In genomic region chr6:118895241-118895561, GRCh38 we compare ENCODE assay signal across 8 cellular contexts. TPM values are rescaled to one million over a fixed set of nuclear protein-coding genes. Genes with fewer than 3 reads are reported as not detected.
DNase-seq lines count a peak whose midpoint lies in the region; ATAC-seq and TF ChIP-seq lines count a peak whose summit lies in the region.

No MANE protein-coding gene starts in this region.

- POLR2A ChIA-PET in BJ (lab: Charles Lee) = interaction anchor here (0.6 kb wide), 1 partner anchor 182 kb away, joined by 3 read pairs; no protein-coding TSS in a partner anchor

- H3K27me3 ChIP-seq in BJ (ENCODE audit: control insufficient read depth, insufficient read depth, low read length) = no peaks in the 10 kb centered on the region

- no peaks in the 10 kb centered on the region for H3K36me3 ChIP-seq in BJ (ENCODE audit: control insufficient read depth, insufficient read depth, low read length)

- peaks cover 68% of the 10 kb centered on the region for H3K4me1 Mint-ChIP-seq in central memory CD8-positive, alpha-beta T cell
- peaks cover 45 to 55% (median 48%) of the 10 kb centered on the region in 3 donors for H3K4me1 Mint-ChIP-seq in naive B cell

- TF ChIP-seq CTCF in BJ (IDR thresholded peaks at IDR 0.05; ENCODE audit: insufficient read depth, low read depth, low read length) = no peak

- H3K9me3 Mint-ChIP-seq in central memory CD8-positive, alpha-beta T cell = no peaks in the 10 kb centered on the region
- H3K9me3 Mint-ChIP-seq in naive B cell = no peaks in the 10 kb centered on the region

- H3K4me3 ChIP-seq in BJ (ENCODE audit: low read depth, low read length) = peak overlapping the region; percentile 56
- H3K4me3 ChIP-seq in Jurkat, Clone E6-1 (ENCODE audit: low read length) = peak overlapping the region; percentile 87

- CTCF ChIA-PET in BJ (lab: Yijun Ruan, JAX) = interaction anchor here (1.0 to 1.2 kb wide), 2 partner anchors 112 to 610 kb away, joined by 3 read pairs; no protein-coding TSS in a partner anchor

- peaks cover 25% of the 10 kb centered on the region for H3K36me3 Mint-ChIP-seq in central memory CD8-positive, alpha-beta T cell (ENCODE audit: insufficient read depth)
- peaks cover 0 to 9% of the 10 kb centered on the region in 2 donors for H3K36me3 Mint-ChIP-seq in naive B cell

- no peak for DNase-seq in BJ (ENCODE audit: low read depth)
- no peak for DNase-seq in Jurkat, Clone E6-1 (ENCODE audit: low read depth, low spot score)
- DNase-seq in central memory CD8-positive, alpha-beta T cell (ENCODE audit: low spot score in 2 of 2) = no peak
- no peak for DNase-seq in naive B cell
- DNase-seq in DMS153 treated with DMSO at 0.1 percent for 48 hours (lab: John Stamatoyannopoulos, UW; ENCODE audit: unreplicated experiment) = no peak
- no peak for DNase-seq in left colon
- DNase-seq in sciatic nerve (ENCODE audit: low spot score) = no peak

- ATAC-seq in central memory CD8-positive, alpha-beta T cell (replicated peaks; ENCODE audit: extremely low read depth, poor library complexity, severe bottlenecking) = no peak
- ATAC-seq in naive B cell (ENCODE audit: low read depth in 2 of 2) = no peak
- ATAC-seq in left colon = no peak
- no peak for ATAC-seq in sciatic nerve
- no peak for ATAC-seq in HG03196 (IDR thresholded peaks at IDR 0.05; ENCODE audit: unreplicated experiment)

- peak overlapping the region; percentile 91 for H3K4me3 Mint-ChIP-seq in central memory CD8-positive, alpha-beta T cell
- H3K4me3 Mint-ChIP-seq in naive B cell = peak overlapping the region; percentile 70 to 100 (median 89)

- H3K27ac Mint-ChIP-seq in central memory CD8-positive, alpha-beta T cell (ENCODE audit: low read depth) = no peak overlapping the region
- peak overlapping the region in 5 of 6 donors; percentile 33 to 95 (median 85) for H3K27ac Mint-ChIP-seq in naive B cell

- no peaks in the 10 kb centered on the region for H3K27me3 Mint-ChIP-seq in central memory CD8-positive, alpha-beta T cell
- H3K27me3 Mint-ChIP-seq in naive B cell = no peaks in the 10 kb centered on the region

- intact Hi-C loops in left colon (cut with DNase I, micrococcal nuclease) = no loop called here
- intact Hi-C loops in sciatic nerve (cut with DNase I) = no loop called here

RNA-seq across cellular contexts. Expression of gene ASF1A, which starts 1.2 kb away (rescaled TPM):
- polyA plus RNA-seq in BJ (2011; rRNA removed) = 12.4 and 14.0 TPM in 2 replicates
- 3.8 and 3.9 TPM in 2 replicates for polyA minus RNA-seq in BJ (2011; rRNA and poly(A)+ RNA removed)
- polyA plus RNA-seq in Jurkat, Clone E6-1 (2012; ENCODE audit: insufficient read depth, insufficient read length) = 85.8 TPM
- polyA plus RNA-seq in naive B cell (ENCODE audit: low read depth in 6 of 6) = 10 to 100 TPM; 20.2 to 27.8 (median 26.7) TPM
- total RNA-seq in left colon = 10 to 100 TPM; 14.4 to 17.1 TPM
- total RNA-seq in sciatic nerve = 15.9 TPM

RNA-seq across cellular contexts. Expression of gene MCM9, which starts 39.8 kb away (rescaled TPM):
- polyA plus RNA-seq in BJ (2011; rRNA removed) (1.7 and 1.9 TPM in 2 replicates), naive B cell (ENCODE audit: low read depth in 6 of 6) (10 to 100 TPM; 15.2 to 39.9 (median 22.3) TPM)
- polyA minus RNA-seq in BJ (2011; rRNA and poly(A)+ RNA removed) = 6.2 and 8.9 TPM in 2 replicates
- 30.9 TPM for polyA plus RNA-seq in Jurkat, Clone E6-1 (2012; ENCODE audit: insufficient read depth, insufficient read length)
- total RNA-seq in left colon (10 to 100 TPM; 16.2 to 19.0 TPM), sciatic nerve (20.9 TPM)
